In genomic region chr16:3295783-3296182, GRCh38 we compare ENCODE assay signal across 19 cellular contexts. TPM values are rescaled to one million over a fixed set of nuclear protein-coding genes. Genes with fewer than 3 reads are reported as not detected.
DNase-seq lines count a peak whose midpoint lies in the region; ATAC-seq and TF ChIP-seq lines count a peak whose summit lies in the region.
"Had no signal": no experiment of that assay in that cellular context is flagged by ENCODE, and none has a peak within 500 bp of the region (broad histone marks: within the 10 kb centered on the region; RNA-seq: fewer than 3 reads in every experiment).

No MANE protein-coding gene starts in this region.

- H3K4me3 Mint-ChIP-seq in activated naive CD4-positive, alpha-beta T cell treated with anti-CD3 and anti-CD28 coated beads, Interleukin-2, amount 50 U/mL, for 24 hours = no peak overlapping the region
- H3K4me3 Mint-ChIP-seq in WTC11 = peak overlapping the region; percentile 43
- no peak overlapping the region for H3K4me3 Mint-ChIP-seq in CD4-positive, alpha-beta T cell
- no peak overlapping the region for H3K4me3 Mint-ChIP-seq in activated T-cell treated with anti-CD3 and anti-CD28 coated beads, Interleukin-2, amount 50 U/mL, for 4 hours
- H3K4me3 Mint-ChIP-seq: HFFc6 had no signal

- POLR2A ChIA-PET in WTC11 (lab: Charles Lee) = interaction anchor here (0.5 to 1.4 kb wide), 2 partner anchors 12 to 56 kb away, joined by 3 to 4 read pairs; no protein-coding TSS in a partner anchor
- POLR2A ChIA-PET in CD4-positive, alpha-beta T cell (lab: Charles Lee) = interaction anchor here (0.7 kb wide), 1 partner anchor 10 kb away, joined by 3 read pairs; no protein-coding TSS in a partner anchor

- CTCF ChIA-PET in WTC11 (lab: Charles Lee) = interaction anchor here (0.7 to 1.4 kb wide), 2 partner anchors 9 to 13 kb away, joined by 3 read pairs; partner anchors contain the start of genes TIGD7 and ZNF75A
- CTCF ChIA-PET in CD4-positive, alpha-beta T cell (lab: Charles Lee) = no interaction called here

- H3K27ac ChIP-seq in testis = no peak overlapping the region
- H3K27ac ChIP-seq in CD4-positive, alpha-beta T cell (ENCODE audit: low read depth, low read length) = no peak overlapping the region
- H3K27ac ChIP-seq: BLaER1 treated with 17β-estradiol and CSF1 and Interleukin-3, amounts not matched to agents 10 nM and 100 nM; HL-60 had no signal

- intact Hi-C loops in testis (cut with DNase I; ENCODE audit: low total_unique reads) = no loop called here
- intact Hi-C loops in CD4-positive, alpha-beta T cell (cut with DNase I, micrococcal nuclease) = no loop called here

- H3K9me3 ChIP-seq in testis = no peaks in the 10 kb centered on the region
- H3K9me3 ChIP-seq in CD4-positive, alpha-beta T cell (ENCODE audit: control insufficient read depth, low read length) = peaks cover 80% of the 10 kb centered on the region

- H3K36me3 ChIP-seq in testis (ENCODE audit: low read depth, missing control alignments) = no peaks in the 10 kb centered on the region

- no peaks in the 10 kb centered on the region for H3K27me3 Mint-ChIP-seq in activated naive CD4-positive, alpha-beta T cell treated with anti-CD3 and anti-CD28 coated beads, Interleukin-2, amount 50 U/mL, for 24 hours
- peaks cover 14% of the 10 kb centered on the region for H3K27me3 Mint-ChIP-seq in WTC11 (ENCODE audit: low read depth)
- no peaks in the 10 kb centered on the region for H3K27me3 Mint-ChIP-seq in CD4-positive, alpha-beta T cell
- H3K27me3 Mint-ChIP-seq in activated T-cell treated with anti-CD3 and anti-CD28 coated beads, Interleukin-2, amount 50 U/mL, for 4 hours (ENCODE audit: low read depth) = no peaks in the 10 kb centered on the region
- H3K27me3 Mint-ChIP-seq: CD4-positive, CD25-positive, alpha-beta regulatory T cell had no signal

- H3K36me3 Mint-ChIP-seq in activated naive CD4-positive, alpha-beta T cell treated with anti-CD3 and anti-CD28 coated beads, Interleukin-2, amount 50 U/mL, for 24 hours = peaks cover 56% of the 10 kb centered on the region
- H3K36me3 Mint-ChIP-seq in WTC11 = peaks cover 63% of the 10 kb centered on the region
- peaks cover 80% of the 10 kb centered on the region for H3K36me3 Mint-ChIP-seq in CD4-positive, alpha-beta T cell (ENCODE audit: low read depth)
- H3K36me3 Mint-ChIP-seq in activated T-cell treated with anti-CD3 and anti-CD28 coated beads, Interleukin-2, amount 50 U/mL, for 4 hours (ENCODE audit: insufficient read depth) = peaks cover 65% of the 10 kb centered on the region

- H3K4me1 Mint-ChIP-seq in activated naive CD4-positive, alpha-beta T cell treated with anti-CD3 and anti-CD28 coated beads, Interleukin-2, amount 50 U/mL, for 24 hours = peaks cover 4% of the 10 kb centered on the region
- H3K4me1 Mint-ChIP-seq in WTC11 = 0 out of 2 replicates have a peak, but pooled peaks cover 3% of the 10 kb centered on the region
- H3K4me1 Mint-ChIP-seq in CD4-positive, alpha-beta T cell (ENCODE audit: low read depth) = no peaks in the 10 kb centered on the region
- no peaks in the 10 kb centered on the region for H3K4me1 Mint-ChIP-seq in activated T-cell treated with anti-CD3 and anti-CD28 coated beads, Interleukin-2, amount 50 U/mL, for 4 hours (ENCODE audit: low read depth)

- TF ChIP-seq POLR2A in testis (IDR thresholded peaks at IDR 0.05) = no peak

- no peaks in the 10 kb centered on the region for H3K4me1 ChIP-seq in testis
- H3K4me1 ChIP-seq: BLaER1 treated with 17β-estradiol and CSF1 and Interleukin-3, amounts not matched to agents 10 nM and 100 nM had no signal

- peak; percentile 77 for ATAC-seq in WTC11
- ATAC-seq in HG02938 (IDR thresholded peaks at IDR 0.05; ENCODE audit: unreplicated experiment) = no peak
- ATAC-seq in CD4-positive, alpha-beta T cell (ENCODE audit: poor library complexity) = no peak
- no peak for ATAC-seq in activated T-cell treated with anti-CD3 and anti-CD28 coated beads, Interleukin-2, amount 50 U/mL, for 4 hours

- H3K27me3 ChIP-seq in testis = no peaks in the 10 kb centered on the region
- H3K27me3 ChIP-seq in CD4-positive, alpha-beta T cell (ENCODE audit: control insufficient read depth, insufficient read depth, low read length) = no peaks in the 10 kb centered on the region
- H3K27me3 ChIP-seq: BLaER1 treated with 17β-estradiol and CSF1 and Interleukin-3, amounts not matched to agents 10 nM and 100 nM had no signal

- peaks cover 17% of the 10 kb centered on the region for H3K9me3 Mint-ChIP-seq in activated naive CD4-positive, alpha-beta T cell treated with anti-CD3 and anti-CD28 coated beads, Interleukin-2, amount 50 U/mL, for 24 hours
- peaks cover 52% of the 10 kb centered on the region for H3K9me3 Mint-ChIP-seq in WTC11
- H3K9me3 Mint-ChIP-seq in CD4-positive, alpha-beta T cell = peaks cover 24% of the 10 kb centered on the region
- peaks cover 61% of the 10 kb centered on the region for H3K9me3 Mint-ChIP-seq in activated T-cell treated with anti-CD3 and anti-CD28 coated beads, Interleukin-2, amount 50 U/mL, for 4 hours

- TF ChIP-seq CTCF in WTC11 (IDR thresholded peaks at IDR 0.05) (no peak), testis (IDR thresholded peaks at IDR 0.05) (no peak)
- TF ChIP-seq CTCF in CD4-positive, alpha-beta T cell (IDR thresholded peaks at IDR 0.05) = no peak

- peak overlapping the region; percentile 16 to 40 for H3K4me3 ChIP-seq in testis

- DNase-seq in activated naive CD4-positive, alpha-beta T cell treated with Interleukin-2 at 50 U/mL for 16 hours = no peak
- peak; percentile 30 for DNase-seq in WTC11 (ENCODE audit: low spot score)
- DNase-seq in medulla oblongata (ENCODE audit: extremely low spot score) = peak; percentile 13
- DNase-seq in testis = no peak
- no peak for DNase-seq in CD4-positive, alpha-beta T cell
- DNase-seq in activated T-cell treated with anti-CD3 and anti-CD28 coated beads, Interleukin-2, amount 50 U/mL, for 4 hours = no peak
- DNase-seq: 8988T; AML-193; CD4-positive, CD25-positive, alpha-beta regulatory T cell; DMS153; DMS79 treated with DMSO at 0.1 percent for 48 hours; EL; HCEC 1CT; HFFc6 had no signal

- 36 to 66% methylated on average over 13 of the region's 13 CpGs for WGBS in testis, 2 donors

- H3K27ac Mint-ChIP-seq in activated naive CD4-positive, alpha-beta T cell treated with anti-CD3 and anti-CD28 coated beads, Interleukin-2, amount 50 U/mL, for 24 hours = peak overlapping the region; percentile 36
- peak overlapping the region; percentile 84; the same call in 1 of the 2 replicates for H3K27ac Mint-ChIP-seq in WTC11
- no peak overlapping the region for H3K27ac Mint-ChIP-seq in CD4-positive, alpha-beta T cell
- H3K27ac Mint-ChIP-seq: HFFc6 had no signal

TF ChIP-seq in WTC11, 78 proteins besides CTCF, POLR2A, EP300 and RAD21 (continues in another document):
- TF ChIP-seq CREB1 (CRISPR knock-in tag; IDR thresholded peaks at IDR 0.05) (no peak), IRF2 (CRISPR knock-in tag; IDR thresholded peaks at IDR 0.05; ENCODE audit: borderline replicate concordance, low read depth) (no peak), STAT6 (CRISPR knock-in tag; conservative IDR thresholded peaks at IDR 0.05; ENCODE audit: low read depth) (no peak), ESRRA (CRISPR knock-in tag; IDR thresholded peaks at IDR 0.05; ENCODE audit: borderline replicate concordance) (no peak)

RNA-seq across cellular contexts. Expression of gene TIGD7, which starts 9.4 kb away (rescaled TPM):
- total RNA-seq in WTC11 (2021) (5.3 to 7.4 TPM (median 7.0 TPM) in 3 replicates), testis (10 to 100 TPM; 17.5 to 22.6 TPM)
- polyA plus RNA-seq in testis (ENCODE audit: insufficient read depth, low read depth, low replicate concordance) = 12.7 TPM
- total RNA-seq in CD4-positive, alpha-beta T cell = 1 to 10 TPM; 1.5 to 1.7 TPM
- 1 to 10 TPM; 1.7 to 3.2 (median 2.1) TPM for total RNA-seq in activated T-cell treated with anti-CD3 and anti-CD28 coated beads, Interleukin-2, amount 50 U/mL, for 4 hours

RNA-seq across cellular contexts. Expression of gene ZNF75A, which starts 9.5 kb away (rescaled TPM):
- 21.8 to 31.5 TPM (median 23.5 TPM) in 3 replicates for total RNA-seq in WTC11 (2021)
- total RNA-seq in testis = 10 to 100 TPM; 50.9 to 66.3 TPM
- 29.5 TPM for polyA plus RNA-seq in testis (ENCODE audit: insufficient read depth, low read depth, low replicate concordance)
- total RNA-seq in CD4-positive, alpha-beta T cell = 10 to 100 TPM; 41.7 to 42.2 TPM
- 10 to 100 TPM; 20.9 to 23.1 (median 21.9) TPM for total RNA-seq in activated T-cell treated with anti-CD3 and anti-CD28 coated beads, Interleukin-2, amount 50 U/mL, for 4 hours

RNA-seq across cellular contexts. Expression of gene ZNF263, which starts 12.5 kb away (rescaled TPM):
- total RNA-seq in WTC11 (2021) (24.9 to 29.5 TPM (median 27.8 TPM) in 3 replicates), testis (10 to 100 TPM; 47.3 to 58.3 TPM)
- polyA plus RNA-seq in testis (ENCODE audit: insufficient read depth, low read depth, low replicate concordance) = 44.7 TPM
- 10 to 100 TPM; 35.3 to 39.4 TPM for total RNA-seq in CD4-positive, alpha-beta T cell
- total RNA-seq in activated T-cell treated with anti-CD3 and anti-CD28 coated beads, Interleukin-2, amount 50 U/mL, for 4 hours = 10 to 100 TPM; 39.7 to 44.5 (median 41.5) TPM

RNA-seq across cellular contexts. Expression of gene MEFV, which starts 39.4 kb away (rescaled TPM):
- total RNA-seq in WTC11 (2021) = 0.09 to 0.21 TPM (median 0.14 TPM) in 3 replicates
- 1 to 10 TPM; 5.2 to 5.7 TPM for total RNA-seq in testis
- polyA plus RNA-seq in testis (ENCODE audit: insufficient read depth, low read depth, low replicate concordance) = 2.6 TPM
- under 1 TPM; 0.60 to 0.73 TPM for total RNA-seq in CD4-positive, alpha-beta T cell
- total RNA-seq in activated T-cell treated with anti-CD3 and anti-CD28 coated beads, Interleukin-2, amount 50 U/mL, for 4 hours = under 1 TPM in 1 of 3 donors, not detected in 2; 0.14 TPM
- total RNA-seq: CD4-positive, CD25-positive, alpha-beta regulatory T cell; H1 had no signal
- polyA plus RNA-seq: CD4-positive, CD25-positive, alpha-beta regulatory T cell had no signal

RNA-seq across cellular contexts. Expression of gene OR2C1, which starts 59.9 kb away (rescaled TPM):
- total RNA-seq in WTC11 (2021) (not detected in 3 replicates), testis (under 1 TPM; 0.39 to 0.68 TPM)
- 0.30 TPM for polyA plus RNA-seq in testis (ENCODE audit: insufficient read depth, low read depth, low replicate concordance)
- total RNA-seq in CD4-positive, alpha-beta T cell = not detected
- not detected for total RNA-seq in activated T-cell treated with anti-CD3 and anti-CD28 coated beads, Interleukin-2, amount 50 U/mL, for 4 hours
- total RNA-seq: CD4-positive, CD25-positive, alpha-beta regulatory T cell; H1; HFFc6 had no signal
- polyA plus RNA-seq: H1 had no signal

Comparison
In these comparisons a context has a peak if more than half of its experiments do, and no peak if none do; other contexts are left out.
1. DNase-seq: peak in WTC11 (single experiment) and medulla oblongata (single experiment); none in activated naive CD4-positive, alpha-beta T cell treated with Interleukin-2 at 50 U/mL for 16 hours (single experiment), testis (single experiment), CD4-positive, alpha-beta T cell (0 of 10) and activated T-cell treated with anti-CD3 and anti-CD28 coated beads, Interleukin-2, amount 50 U/mL, for 4 hours (single experiment).